In the genomic region with DNA sequence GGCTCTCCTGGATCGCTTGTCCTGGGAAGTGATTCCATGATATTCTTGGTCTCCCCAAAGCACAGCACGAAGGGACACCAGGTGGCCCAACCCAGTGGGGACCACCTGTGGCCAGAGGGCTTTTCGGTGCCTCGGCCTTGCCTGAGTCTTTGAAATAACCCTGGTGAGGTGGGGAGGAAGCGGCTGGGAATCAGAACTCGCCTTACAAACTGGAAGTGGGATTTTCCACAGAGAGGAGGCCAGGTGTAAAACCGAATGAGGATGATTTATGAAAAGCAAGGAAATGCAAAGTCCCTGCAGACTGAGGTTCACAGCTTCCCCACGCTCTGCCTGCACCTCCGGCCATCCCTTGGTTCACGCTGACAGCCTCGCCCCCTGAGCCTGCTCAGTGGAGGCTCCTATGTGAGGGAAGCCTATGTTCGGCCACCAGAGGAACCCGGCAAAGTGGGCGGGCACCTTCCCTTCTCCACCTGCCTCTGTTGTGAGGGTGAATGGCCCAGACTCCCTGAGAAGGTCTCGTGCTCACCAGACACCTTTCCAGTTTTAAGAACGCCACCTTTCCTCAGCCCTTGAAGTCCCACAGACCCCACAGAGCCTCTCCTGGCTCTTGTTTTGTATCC, we compare ENCODE assay signal across 1 cellular context.
TF ChIP-seq lines count a peak whose summit lies in the region.

No MANE protein-coding gene starts in this region.

TF ChIP-seq in H1, 55 proteins besides CTCF, POLR2A, EP300 and RAD21 (continued from another document):
- TF ChIP-seq TCF12 (IDR thresholded peaks at IDR 0.05; ENCODE audit: low read depth, low read length): no peak
- TF ChIP-seq BCL11A (IDR thresholded peaks at IDR 0.05; ENCODE audit: low read depth in 2 of 2, low read length in 2 of 2): no peak
- no peak for TF ChIP-seq NANOG (IDR thresholded peaks at IDR 0.05; ENCODE audit: insufficient read depth, low read depth, low read length, poor library complexity, severe bottlenecking)
- no peak for TF ChIP-seq SIX5 (IDR thresholded peaks at IDR 0.05; ENCODE audit: low read depth, low read length)
- no peak for TF ChIP-seq JUND (IDR thresholded peaks at IDR 0.05; ENCODE audit: low read length)
- no peak for TF ChIP-seq ASH2L (IDR thresholded peaks at IDR 0.05; ENCODE audit: low read length)
- TF ChIP-seq, protein P1, sequence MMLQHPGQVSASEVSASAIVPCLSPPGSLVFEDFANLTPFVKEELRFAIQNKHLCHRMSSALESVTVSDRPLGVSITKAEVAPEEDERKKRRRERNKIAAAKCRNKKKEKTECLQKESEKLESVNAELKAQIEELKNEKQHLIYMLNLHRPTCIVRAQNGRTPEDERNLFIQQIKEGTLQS (IDR thresholded peaks at IDR 0.05; ENCODE audit: insufficient read depth, low read depth, low read length): no peak
- no peak for TF ChIP-seq SRF (IDR thresholded peaks at IDR 0.05; ENCODE audit: low read depth, low read length)
- no peak for TF ChIP-seq EZH2 (IDR thresholded peaks at IDR 0.05; ENCODE audit: low read depth, low read length, severe bottlenecking)
TF ChIP-seq in H1: peak in this region for 0.
